Comparison of ENCODE assay signal across 8 cellular contexts in the genomic region with DNA sequence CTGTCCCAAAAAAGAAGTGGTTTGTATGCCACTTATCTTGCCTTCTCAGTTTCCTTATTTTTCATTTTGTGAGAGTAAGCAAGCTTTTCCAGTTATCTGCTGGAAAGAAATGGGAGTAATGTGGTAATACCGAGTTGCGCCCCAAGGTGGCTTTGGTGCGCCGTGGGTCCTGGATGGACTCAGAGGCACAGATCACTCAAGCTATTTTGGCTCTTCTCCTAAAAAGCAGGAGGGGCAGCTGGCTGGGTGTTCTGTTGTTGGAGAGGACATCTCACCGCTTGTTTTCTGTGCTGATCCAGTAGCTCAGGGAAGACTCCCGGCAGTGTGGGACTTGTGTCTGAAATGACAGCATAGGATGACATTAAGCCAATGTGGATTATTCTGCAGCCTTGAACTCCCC. TPM values are rescaled to one million over a fixed set of nuclear protein-coding genes. Genes with fewer than 3 reads are reported as not detected.
DNase-seq lines count a peak whose midpoint lies in the region; ATAC-seq and TF ChIP-seq lines count a peak whose summit lies in the region.

No MANE protein-coding gene starts in this region.

- no peak overlapping the region for H3K27ac Mint-ChIP-seq in activated naive CD4-positive, alpha-beta T cell treated with anti-CD3 and anti-CD28 coated beads, Interleukin-2, amount 10 ng/mL, durations not matched to agents 7 days and 5 days
- no peak overlapping the region for H3K27ac Mint-ChIP-seq in stimulated activated naive B cell treated with anti-CD40 and anti-IgM and Interleukin-4, amounts not matched to agents 10 μg/mL and 1 μg/mL and 100 μg/mL, for 72 hours

- no peaks in the 10 kb centered on the region for H3K27me3 ChIP-seq in right atrium auricular region

- POLR2A ChIA-PET in GM10248 (lab: Yijun Ruan, JAX): no interaction called here

- H3K27ac ChIP-seq in right atrium auricular region: no peak overlapping the region

- ATAC-seq in stimulated activated naive B cell treated with anti-CD40 and anti-IgM and Interleukin-4, amounts not matched to agents 10 μg/mL and 1 μg/mL and 100 μg/mL, for 72 hours (replicated peaks): no peak
- no peak for ATAC-seq in GM19452 (IDR thresholded peaks at IDR 0.05; ENCODE audit: unreplicated experiment)

- H3K4me3 ChIP-seq in right atrium auricular region: no peak overlapping the region

- H3K36me3 ChIP-seq in right atrium auricular region: peaks cover 48% of the 10 kb centered on the region

- H3K4me1 ChIP-seq in right atrium auricular region: peaks cover 0 to 9% of the 10 kb centered on the region in 2 donors

- peaks cover 59% of the 10 kb centered on the region for H3K36me3 Mint-ChIP-seq in activated naive CD4-positive, alpha-beta T cell treated with anti-CD3 and anti-CD28 coated beads, Interleukin-2, amount 10 ng/mL, durations not matched to agents 7 days and 5 days
- peaks cover 67 to 68% of the 10 kb centered on the region in 2 donors for H3K36me3 Mint-ChIP-seq in stimulated activated naive B cell treated with anti-CD40 and anti-IgM and Interleukin-4, amounts not matched to agents 10 μg/mL and 1 μg/mL and 100 μg/mL, for 72 hours

- H3K9me3 Mint-ChIP-seq in activated naive CD4-positive, alpha-beta T cell treated with anti-CD3 and anti-CD28 coated beads, Interleukin-2, amount 10 ng/mL, durations not matched to agents 7 days and 5 days: no peaks in the 10 kb centered on the region
- H3K9me3 Mint-ChIP-seq in stimulated activated naive B cell treated with anti-CD40 and anti-IgM and Interleukin-4, amounts not matched to agents 10 μg/mL and 1 μg/mL and 100 μg/mL, for 72 hours: peaks cover 6 to 8% of the 10 kb centered on the region in 2 donors

- CTCF ChIA-PET in GM10248 (lab: Yijun Ruan, JAX): interaction anchor here (0.7 to 2.9 kb wide), 16 partner anchors 8 to 54 kb away, joined by 3 to 19 read pairs (median 6); a partner anchor contains a TSS
- CTCF ChIA-PET in activated naive CD4-positive, alpha-beta T cell treated with anti-CD3 and anti-CD28 coated beads, Interleukin-2, amount 10 ng/mL, durations not matched to agents 7 days and 5 days (lab: Charles Lee): interaction anchor here (0.5 to 5.8 kb wide), 20 partner anchors 9 to 57 kb away, joined by 3 to 34 read pairs (median 4); a partner anchor contains a TSS

- H3K27me3 Mint-ChIP-seq in activated naive CD4-positive, alpha-beta T cell treated with anti-CD3 and anti-CD28 coated beads, Interleukin-2, amount 10 ng/mL, durations not matched to agents 7 days and 5 days: no peaks in the 10 kb centered on the region
- H3K27me3 Mint-ChIP-seq in stimulated activated naive B cell treated with anti-CD40 and anti-IgM and Interleukin-4, amounts not matched to agents 10 μg/mL and 1 μg/mL and 100 μg/mL, for 72 hours: no peaks in the 10 kb centered on the region

- no peak overlapping the region for H3K4me3 Mint-ChIP-seq in activated naive CD4-positive, alpha-beta T cell treated with anti-CD3 and anti-CD28 coated beads, Interleukin-2, amount 10 ng/mL, durations not matched to agents 7 days and 5 days
- H3K4me3 Mint-ChIP-seq in stimulated activated naive B cell treated with anti-CD40 and anti-IgM and Interleukin-4, amounts not matched to agents 10 μg/mL and 1 μg/mL and 100 μg/mL, for 72 hours: no peak overlapping the region

- H3K4me1 Mint-ChIP-seq in activated naive CD4-positive, alpha-beta T cell treated with anti-CD3 and anti-CD28 coated beads, Interleukin-2, amount 10 ng/mL, durations not matched to agents 7 days and 5 days: peaks cover 46% of the 10 kb centered on the region
- peaks cover 50 to 78% of the 10 kb centered on the region in 2 donors for H3K4me1 Mint-ChIP-seq in stimulated activated naive B cell treated with anti-CD40 and anti-IgM and Interleukin-4, amounts not matched to agents 10 μg/mL and 1 μg/mL and 100 μg/mL, for 72 hours

- DNase-seq in GM10248 (ENCODE audit: extremely low spot score) (no peak), NCI-H1694 treated with DMSO at 0.1 percent for 48 hours (lab: John Stamatoyannopoulos, UW) (peak; percentile 87), right atrium auricular region (ENCODE audit: low spot score) (no peak), superior temporal gyrus (ENCODE audit: extremely low spot score) (peak; percentile 61), NCI-H1105 treated with DMSO at 0.1 percent for 48 hours (lab: John Stamatoyannopoulos, UW) (no peak)
- peak; percentile 70 for DNase-seq in activated naive CD4-positive, alpha-beta T cell treated with anti-CD3 and anti-CD28 coated beads, Interleukin-2, amount 10 ng/mL, durations not matched to agents 7 days and 5 days
- no peak for DNase-seq in stimulated activated naive B cell treated with anti-CD40 and anti-IgM and Interleukin-4, amounts not matched to agents 10 μg/mL and 1 μg/mL and 100 μg/mL, for 72 hours

- TF ChIP-seq CTCF in GM10248 (IDR thresholded peaks at IDR 0.05; ENCODE audit: control extremely low read depth, extremely low read depth, low read depth, missing control alignments): peak; percentile 46
- TF ChIP-seq CTCF in right atrium auricular region (IDR thresholded peaks at IDR 0.05): peak; percentile 25 to 61

- H3K9me3 ChIP-seq in right atrium auricular region: no peaks in the 10 kb centered on the region

RNA-seq across cellular contexts. Expression of a gene that starts 16.4 kb away (rescaled TPM):
- total RNA-seq in right atrium auricular region: 1 to 10 TPM; 9.6 to 9.8 TPM

RNA-seq across cellular contexts. Expression of a gene that starts 20.8 kb away (rescaled TPM):
- 10 to 100 TPM in 1 of 2 donors, 1 to 10 TPM in 1; 5.9 to 13.3 TPM for total RNA-seq in right atrium auricular region

RNA-seq across cellular contexts. Expression of a gene that starts 52.1 kb away (rescaled TPM):
- 10 to 100 TPM; 10.8 to 16.8 TPM for total RNA-seq in right atrium auricular region

RNA-seq across cellular contexts. Expression of a gene that starts 52.2 kb away (rescaled TPM):
- total RNA-seq in right atrium auricular region: 10 to 100 TPM in 1 of 2 donors, 1 to 10 TPM in 1; 9.8 to 13.7 TPM

RNA-seq across cellular contexts. Expression of a gene that starts 56.3 kb away (rescaled TPM):
- total RNA-seq in right atrium auricular region: not detected

Comparison
In these comparisons a context has a peak if more than half of its experiments do, and no peak if none do; other contexts are left out.
1. DNase-seq: peak in NCI-H1694 treated with DMSO at 0.1 percent for 48 hours (single experiment), activated naive CD4-positive, alpha-beta T cell treated with anti-CD3 and anti-CD28 coated beads, Interleukin-2, amount 10 ng/mL, durations not matched to agents 7 days and 5 days (single experiment) and superior temporal gyrus (single experiment); none in GM10248 (single experiment), right atrium auricular region (single experiment), NCI-H1105 treated with DMSO at 0.1 percent for 48 hours (single experiment) and stimulated activated naive B cell treated with anti-CD40 and anti-IgM and Interleukin-4, amounts not matched to agents 10 μg/mL and 1 μg/mL and 100 μg/mL, for 72 hours (single experiment).